ENCODE assay signal across 9 cellular contexts in the genomic region with DNA sequence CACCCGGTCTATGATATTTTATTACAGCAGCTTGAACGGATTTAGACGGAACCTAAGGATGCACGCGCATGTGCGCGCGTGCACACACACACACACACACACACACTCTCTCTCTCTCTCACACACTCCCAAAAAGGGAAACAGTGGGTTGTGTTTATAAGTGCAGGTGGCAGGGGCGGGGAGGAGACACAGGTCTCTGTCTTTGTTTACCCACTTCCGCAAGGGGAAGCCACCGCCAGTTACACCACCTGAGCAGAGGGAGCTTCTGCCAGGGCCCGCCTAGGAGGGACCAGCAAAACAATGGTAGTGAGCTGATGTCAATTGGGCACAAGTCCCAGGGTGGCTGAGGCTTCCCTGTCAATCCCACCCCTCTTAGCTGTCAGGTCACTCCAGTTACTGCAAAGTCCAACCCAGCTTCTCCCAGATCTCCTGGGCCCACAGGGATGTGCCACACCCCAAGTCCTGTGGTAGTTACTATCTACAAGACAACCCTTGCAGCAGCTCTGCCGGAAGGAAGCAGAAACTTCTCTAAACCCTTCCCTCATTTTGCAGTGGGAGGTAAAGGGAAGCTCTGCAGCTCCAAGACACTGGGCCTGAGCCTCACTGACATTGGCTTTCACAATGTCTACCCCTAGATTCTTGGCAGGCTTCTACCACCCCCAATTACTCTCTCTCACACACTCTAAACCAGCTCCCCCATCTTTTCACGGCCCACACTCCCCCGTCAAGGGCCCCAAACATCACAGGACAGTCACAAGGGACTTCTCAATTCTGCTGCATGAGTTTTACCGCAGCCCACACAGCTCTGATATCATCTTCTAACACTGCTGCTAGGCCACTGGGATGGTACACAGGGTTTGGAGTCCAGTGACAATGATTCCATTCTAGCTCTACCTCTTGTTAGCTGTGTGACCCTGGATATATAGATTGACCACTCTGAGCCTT. TPM values are rescaled to one million over a fixed set of nuclear protein-coding genes. Genes with fewer than 3 reads are reported as not detected.
DNase-seq lines count a peak whose midpoint lies in the region; ATAC-seq, FAIRE-seq and TF ChIP-seq lines count a peak whose summit lies in the region.
"Had no signal": no experiment of that assay in that cellular context is flagged by ENCODE, and none has a peak within 500 bp of the region (broad histone marks: within the 10 kb centered on the region; RNA-seq: fewer than 3 reads in every experiment).

No MANE protein-coding gene starts in this region.

- TF ChIP-seq POLR2A in K562 (conservative IDR thresholded peaks at IDR 0.05) = no peak

- no peak; the same call in none of the 2 replicates for TF ChIP-seq EP300 in K562 (IDR thresholded peaks at IDR 0.05; ENCODE audit: low read length)

- no TSS peak for BruUV-seq in K562 (replicated peaks; lab: Mats Ljungman, UMichigan)

- H3K4me1 ChIP-seq in CD4-positive, alpha-beta memory T cell (ENCODE audit: insufficient read depth, low read length) = peaks cover 91% of the 10 kb centered on the region
- H3K4me1 ChIP-seq in K562 (replicated peaks in 1 of 2; ENCODE audit: control insufficient read depth in 2 of 2, insufficient read depth in 2 of 2, low read length in 2 of 2) (peaks cover 31 to 37% of the 10 kb centered on the region in 2 experiments), pancreas (peaks cover 7 to 48% (median 17%) of the 10 kb centered on the region in 3 donors)

- peaks cover 56 to 90% (median 77%) of the 10 kb centered on the region in 4 donors for H3K4me1 Mint-ChIP-seq in CD4-positive, alpha-beta memory T cell

- 0 out of 2 replicates have a peak overlapping the region, but pooled peaks have one; percentile 2 for H2AFZ ChIP-seq in K562 (ENCODE audit: low read depth, low read length)

- peak overlapping the region in 1 of 2 experiments; percentile 59; a peak in 2 of 4 replicates for H3K9ac ChIP-seq in K562 (ENCODE audit: insufficient read depth in 1 of 2, low read depth in 2 of 2, low read length in 2 of 2)

- 60% methylated on average over 16 of the region's 16 CpGs for WGBS in K562 (ENCODE audit: insufficient coverage, low coverage, missing lambda C conversion rate)
- 71 to 83% methylated on average over 16 of the region's 16 CpGs for WGBS in pancreas, 2 donors

- H3K79me2 ChIP-seq in K562 (ENCODE audit: control insufficient read depth, insufficient read depth, low read length) = peaks cover 95% of the 10 kb centered on the region

- H3K27ac Mint-ChIP-seq in CD4-positive, alpha-beta memory T cell = peak overlapping the region; percentile 88 to 97 (median 94)

- no peaks in the 10 kb centered on the region for H3K9me1 ChIP-seq in K562 (ENCODE audit: control insufficient read depth, insufficient read depth, low read length)

- peak; percentile 94 for ATAC-seq in GM19395 (IDR thresholded peaks at IDR 0.05; ENCODE audit: unreplicated experiment)
- peak; percentile 77 for ATAC-seq in HG03442 (IDR thresholded peaks at IDR 0.05; ENCODE audit: unreplicated experiment)
- peak; percentile 88 for ATAC-seq in K562
- peak in 3 of 4 donors; percentile 4 to 19 (median 9) for ATAC-seq in pancreas

- no peaks in the 10 kb centered on the region for H3K27me3 ChIP-seq in CD4-positive, alpha-beta memory T cell (ENCODE audit: insufficient read depth, low read length)
- H3K27me3 ChIP-seq in K562 (ENCODE audit: control insufficient read depth in 2 of 2, insufficient read depth in 2 of 2, low read length in 2 of 2) = no peaks in the 10 kb centered on the region
- H3K27me3 ChIP-seq in pancreas = no peaks in the 10 kb centered on the region

- intact Hi-C loops in CD4-positive, alpha-beta memory T cell (cut with micrococcal nuclease) = loop anchor here (1.0 to 5.0 kb wide), 5 partner anchors 9 to 108 kb away; a partner anchor contains a TSS
- intact Hi-C loops in K562 (cut with micrococcal nuclease) = loop anchor here (1.0 kb wide), 1 partner anchor 16 kb away; no protein-coding TSS in a partner anchor
- intact Hi-C loops in pancreas (cut with DNase I) = no loop called here

- TF ChIP-seq CTCF in K562 (IDR thresholded peaks at IDR 0.05 in 2 of 3, conservative IDR thresholded peaks at IDR 0.05 in 1 of 3; ENCODE audit: insufficient read depth in 2 of 3, low read depth in 1 of 3, low read length in 3 of 3) (no peak), pancreas (IDR thresholded peaks at IDR 0.05) (no peak)

- H3K27me3 Mint-ChIP-seq in CD4-positive, alpha-beta memory T cell = no peaks in the 10 kb centered on the region

- H3K36me3 ChIP-seq in CD4-positive, alpha-beta memory T cell (ENCODE audit: insufficient read depth, low read length) = no peaks in the 10 kb centered on the region
- peaks cover 26% of the 10 kb centered on the region; the same call in 2 of the 3 replicates for H3K36me3 ChIP-seq in K562 (ENCODE audit: control insufficient read depth, insufficient read depth, low read length)
- H3K36me3 ChIP-seq in pancreas = no peaks in the 10 kb centered on the region
- H3K36me3 ChIP-seq: thoracic aorta had no signal

- H3K36me3 Mint-ChIP-seq in CD4-positive, alpha-beta memory T cell = peaks cover 10 to 20% of the 10 kb centered on the region in 2 donors

- POLR2A ChIA-PET in CD4-positive, alpha-beta memory T cell (lab: Charles Lee; ENCODE audit: partially characterized antibody) = interaction anchor here (0.6 to 3.2 kb wide), 18 partner anchors 9 to 1119 kb away, joined by 3 to 186 read pairs (median 5); a partner anchor contains a TSS
- POLR2A ChIA-PET in K562 (lab: Yijun Ruan, JAX) = interaction anchor here (0.5 to 2.8 kb wide), 11 partner anchors 9 to 1214 kb away, joined by 3 to 26 read pairs (median 6); no protein-coding TSS in a partner anchor

- H4K20me1 ChIP-seq in K562 (replicated peaks; ENCODE audit: control insufficient read depth, insufficient read depth, low read length) = peaks cover 14% of the 10 kb centered on the region

- DNase-seq in CD4-positive, alpha-beta memory T cell = peak; percentile 88 to 94 (median 93)
- DNase-seq in T-helper 2 cell (peak; percentile 39 to 98 (median 78)), K562 (ENCODE audit: extremely low read depth in 1 of 4, low spot score in 3 of 4) (peak; percentile 57 to 81 (median 66)), pancreas (no peak), C1 segment of cervical spinal cord (lab: John Stamatoyannopoulos, UW) (no peak), kidney tubule cell (ENCODE audit: low spot score) (no peak)

- peak overlapping the region; percentile 18 to 24 for H3K4me3 ChIP-seq in CD4-positive, alpha-beta memory T cell (ENCODE audit: low read length in 2 of 2)
- H3K4me3 ChIP-seq in K562 (peak overlapping the region; percentile 4; the same call in 1 of the 2 replicates), pancreas (no peak overlapping the region)
- H3K4me3 ChIP-seq: thoracic aorta had no signal

- H3K4me2 ChIP-seq in K562 (ENCODE audit: insufficient read depth, low read length) = peak overlapping the region; percentile 68

- peak in 1 of 2 experiments; percentile 23; a peak in 1 of 4 replicates for TF ChIP-seq RAD21 in K562 (CRISPR knock-in tag; conservative IDR thresholded peaks at IDR 0.05 in 1 of 2, IDR thresholded peaks at IDR 0.05 in 1 of 2)

- H3K9me3 ChIP-seq in CD4-positive, alpha-beta memory T cell (ENCODE audit: control insufficient read depth in 1 of 2, low read length in 2 of 2) = no peaks in the 10 kb centered on the region
- H3K9me3 ChIP-seq in K562 (replicated peaks; ENCODE audit: control insufficient read depth, insufficient read depth, low read depth, low read length) (peaks cover 1% of the 10 kb centered on the region), pancreas (no peaks in the 10 kb centered on the region)
- H3K9me3 ChIP-seq: thoracic aorta had no signal

- FAIRE-seq in K562 (lab: Jason Lieb, UNC) (peak; percentile 94), pancreas (lab: Jason Lieb, UNC) (no peak)

- H3K4me3 Mint-ChIP-seq in CD4-positive, alpha-beta memory T cell = peak overlapping the region; percentile 78 to 92 (median 82)

- peak overlapping the region; percentile 59 for H3K27ac ChIP-seq in CD4-positive, alpha-beta memory T cell (ENCODE audit: low read depth, low read length)
- peak overlapping the region; percentile 64; the same call in 2 of the 3 replicates for H3K27ac ChIP-seq in K562 (ENCODE audit: extremely low read depth, low read depth, low read length)
- peak overlapping the region in 2 of 4 donors; percentile 30 to 31 for H3K27ac ChIP-seq in pancreas

- peaks cover 0 to 4% (median 0%) of the 10 kb centered on the region in 8 donors for H3K9me3 Mint-ChIP-seq in CD4-positive, alpha-beta memory T cell

- CTCF ChIA-PET in CD4-positive, alpha-beta memory T cell (lab: Charles Lee; ENCODE audit: partially characterized antibody) = interaction anchor here (0.7 to 3.2 kb wide), 16 partner anchors 9 to 841 kb away, joined by 3 to 92 read pairs (median 4); a partner anchor contains a TSS
- CTCF ChIA-PET in K562 (lab: Yijun Ruan, JAX; ENCODE audit: low intra/inter-chr PET ratio) = interaction anchor here (0.6 kb wide), 1 partner anchor 74 kb away, joined by 7 read pairs; no protein-coding TSS in a partner anchor

- in situ Hi-C loops in K562 (cut with MboI) = no loop called here

RNA-seq across cellular contexts. Expression of a gene that starts 17.6 kb away (rescaled TPM):
- total RNA-seq in CD4-positive, alpha-beta memory T cell = 100 to 1,000 TPM; 202 to 211 TPM
- 100 to 1,000 TPM; 173 to 342 TPM for polyA plus RNA-seq in CD4-positive, alpha-beta memory T cell
- total RNA-seq in K562 (2011; cell fraction: chromatin; rRNA removed; ENCODE audit: low replicate concordance) = 76.5 and 119 TPM in 2 replicates
- total RNA-seq in K562 (2011; cell fraction: nucleolus; rRNA removed) = 60.7 and 61.5 TPM in 2 replicates
- 69.1 and 105 TPM in 2 replicates for total RNA-seq in K562 (2011; cell fraction: nucleoplasm; rRNA removed)
- total RNA-seq in K562 (2014; rRNA removed) = 109 and 153 TPM in 2 replicates
- total RNA-seq in K562 (2014; rRNA removed; fragmentation: Illumina TruSeq; extraction: Trizol) = 107 and 116 TPM in 2 replicates
- total RNA-seq in K562 (2015; rRNA removed; fragmentation: Illumina TruSeq; extraction: Trizol) = 148 and 173 TPM in 2 replicates
- 182 and 201 TPM in 2 replicates for total RNA-seq in K562 (2021)
- polyA plus RNA-seq in K562 (2011; rRNA removed) = 110 and 146 TPM in 2 replicates
- 75.9 and 170 TPM in 2 replicates for polyA plus RNA-seq in K562 (2011; cell fraction: cytosol; rRNA removed)
- polyA plus RNA-seq in K562 (2011; cell fraction: nucleus; rRNA removed) = 61.3 and 66.0 TPM in 2 replicates
- 265 and 356 TPM in 2 replicates for polyA plus RNA-seq in K562 (2012)
- 212 and 243 TPM in 2 replicates for polyA plus RNA-seq in K562 (2014; fragmentation: Illumina TruSeq; extraction: Trizol)
- 10 to 100 TPM; 43.6 to 70.0 TPM for polyA plus RNA-seq in K562 (2014; fragmentation: Nextera tagmentation; extraction: Ambion mirVana)
- polyA plus RNA-seq in K562 (2014; rRNA removed) = 95.7 and 97.6 TPM in 2 replicates
- 62.3 and 65.3 TPM in 2 replicates for polyA minus RNA-seq in K562 (2011; rRNA and poly(A)+ RNA removed)
- polyA minus RNA-seq in K562 (2011; cell fraction: cytosol; rRNA and poly(A)+ RNA removed) = 86.2 and 98.5 TPM in 2 replicates
- polyA minus RNA-seq in K562 (2011; cell fraction: nucleus; rRNA and poly(A)+ RNA removed) = 25.7 and 32.5 TPM in 2 replicates
- total RNA-seq in pancreas = 100 to 1,000 TPM in 2 of 6 donors, 10 to 100 TPM in 4; 74.0 to 140 (median 91.8) TPM
- 100 to 1,000 TPM; 128 to 193 TPM for polyA plus RNA-seq in pancreas

RNA-seq across cellular contexts. Expression of a gene that starts 55.2 kb away (rescaled TPM):
- total RNA-seq in CD4-positive, alpha-beta memory T cell = not detected
- polyA plus RNA-seq in CD4-positive, alpha-beta memory T cell = under 1 TPM in 1 of 2 donors, not detected in 1; 0.81 TPM
- not detected in 2 replicates for total RNA-seq in K562 (2011; cell fraction: chromatin; rRNA removed; ENCODE audit: low replicate concordance)
- not detected in 2 replicates for total RNA-seq in K562 (2011; cell fraction: nucleolus; rRNA removed)
- not detected in 2 replicates for total RNA-seq in K562 (2011; cell fraction: nucleoplasm; rRNA removed)
- not detected in 2 replicates for total RNA-seq in K562 (2014; rRNA removed)
- total RNA-seq in K562 (2014; rRNA removed; fragmentation: Illumina TruSeq; extraction: Trizol) = not detected in 2 replicates
- not detected in 2 replicates for total RNA-seq in K562 (2015; rRNA removed; fragmentation: Illumina TruSeq; extraction: Trizol)
- not detected in 2 replicates for total RNA-seq in K562 (2021)
- not detected in 2 replicates for polyA plus RNA-seq in K562 (2011; rRNA removed)
- polyA plus RNA-seq in K562 (2011; cell fraction: cytosol; rRNA removed) = not detected in 2 replicates
- polyA plus RNA-seq in K562 (2011; cell fraction: nucleus; rRNA removed) = not detected in 2 replicates
- 0.20 TPM in 1 of 2 replicates, not detected in the other for polyA plus RNA-seq in K562 (2012)
- not detected in 2 replicates for polyA plus RNA-seq in K562 (2014; fragmentation: Illumina TruSeq; extraction: Trizol)
- not detected for polyA plus RNA-seq in K562 (2014; fragmentation: Nextera tagmentation; extraction: Ambion mirVana)
- polyA plus RNA-seq in K562 (2014; rRNA removed) = not detected in 2 replicates
- not detected in 2 replicates for polyA minus RNA-seq in K562 (2011; rRNA and poly(A)+ RNA removed)
- not detected in 2 replicates for polyA minus RNA-seq in K562 (2011; cell fraction: cytosol; rRNA and poly(A)+ RNA removed)
- polyA minus RNA-seq in K562 (2011; cell fraction: nucleus; rRNA and poly(A)+ RNA removed) = not detected in 2 replicates
- 1 to 10 TPM in 4 of 6 donors, under 1 TPM in 2; 0.63 to 6.7 (median 2.8) TPM for total RNA-seq in pancreas
- polyA plus RNA-seq in pancreas = 10 to 100 TPM in 1 of 2 donors, 1 to 10 TPM in 1; 7.6 to 14.6 TPM

Comparison
In these comparisons a context has a peak if more than half of its experiments do, and no peak if none do; other contexts are left out.
1. DNase-seq: peak in CD4-positive, alpha-beta memory T cell (5 of 5), T-helper 2 cell (5 of 5) and K562 (4 of 4); none in pancreas (0 of 6), C1 segment of cervical spinal cord (0 of 14) and kidney tubule cell (single experiment).
2. H3K4me3 ChIP-seq: peak in CD4-positive, alpha-beta memory T cell (2 of 2) and K562 (single experiment); none in pancreas (0 of 4).
3. ATAC-seq: peak in every context shown above with its lines; median percentile 94 in GM19395; 88 in K562; 77 in HG03442; 9 in pancreas.
4. intact Hi-C loops: an anchor here in CD4-positive, alpha-beta memory T cell (1.0 to 5.0 kb wide) and K562 (1.0 kb wide); none called in pancreas.